In genomic region chr20:62837091-62837490, GRCh38 we compare ENCODE assay signal across 1 cellular context.
TF ChIP-seq lines count a peak whose summit lies in the region.

No MANE protein-coding gene starts in this region.

TF ChIP-seq in GM23338, 12 proteins besides CTCF, POLR2A, EP300 and RAD21 (continued from another document):
- TF ChIP-seq EZH2phosphoT487 (IDR thresholded peaks at IDR 0.05; ENCODE audit: unreplicated experiment): no peak
- no peak for TF ChIP-seq STAT1 (IDR thresholded peaks at IDR 0.05; ENCODE audit: unreplicated experiment)
- no peak for TF ChIP-seq ETS1 (IDR thresholded peaks at IDR 0.05)
